ENCODE assay signal across 8 cellular contexts in genomic region chr17:42101513-42102292, GRCh38. TPM values are rescaled to one million over a fixed set of nuclear protein-coding genes. Genes with fewer than 3 reads are reported as not detected.
DNase-seq lines count a peak whose midpoint lies in the region; ATAC-seq and TF ChIP-seq lines count a peak whose summit lies in the region.

No MANE protein-coding gene starts in this region.

- intact Hi-C loops in activated naive CD4-positive, alpha-beta T cell treated with anti-CD3 and anti-CD28 coated beads for 36 hours (cut with micrococcal nuclease) = loop anchor here (1.0 kb wide), 2 partner anchors 34 to 76 kb away; no protein-coding TSS in a partner anchor
- intact Hi-C loops in head of caudate nucleus (cut with DNase I) = loop anchor here (5.0 kb wide), 1 partner anchor 74 kb away; no protein-coding TSS in a partner anchor

- no peaks in the 10 kb centered on the region for H3K9me3 ChIP-seq in HEK293 (ENCODE audit: control insufficient read depth, insufficient read depth, low read depth, low read length)
- H3K9me3 ChIP-seq in SJCRH30 (replicated peaks) = no peaks in the 10 kb centered on the region

- peaks cover 12% of the 10 kb centered on the region for H3K27me3 ChIP-seq in SJCRH30

- H3K36me3 Mint-ChIP-seq in activated naive CD4-positive, alpha-beta T cell treated with anti-CD3 and anti-CD28 coated beads for 36 hours (ENCODE audit: low read depth) = no peaks in the 10 kb centered on the region
- H3K36me3 Mint-ChIP-seq in progenitor cell of endocrine pancreas (ENCODE audit: insufficient read depth) = no peaks in the 10 kb centered on the region

- no peak overlapping the region for H3K27ac Mint-ChIP-seq in activated naive CD4-positive, alpha-beta T cell treated with anti-CD3 and anti-CD28 coated beads for 36 hours
- H3K27ac Mint-ChIP-seq in progenitor cell of endocrine pancreas = no peak overlapping the region

- ATAC-seq in GM21529 (IDR thresholded peaks at IDR 0.05; ENCODE audit: unreplicated experiment) (no peak), HG02870 (IDR thresholded peaks at IDR 0.05; ENCODE audit: unreplicated experiment) (no peak)

- CTCF ChIA-PET in HEK293 (lab: Yijun Ruan, JAX) = interaction anchor here (0.6 to 12.3 kb wide), 40 partner anchors 10 to 836 kb away, joined by 3 to 132 read pairs (median 4); partner anchors contain the start of genes DHX58, DNAJC7 and NKIRAS2
- CTCF ChIA-PET in activated naive CD4-positive, alpha-beta T cell treated with anti-CD3 and anti-CD28 coated beads for 36 hours (lab: Charles Lee) = interaction anchor here (0.6 to 2.7 kb wide), 17 partner anchors 8 to 139 kb away, joined by 3 to 12 read pairs (median 5); partner anchors contain the start of genes DHX58, KAT2A and NKIRAS2

- no peaks in the 10 kb centered on the region for H3K36me3 ChIP-seq in HEK293 (ENCODE audit: control insufficient read depth in 2 of 2, insufficient read depth in 1 of 2, low read length in 2 of 2)
- H3K36me3 ChIP-seq in SJCRH30 = no peaks in the 10 kb centered on the region

- peaks cover 12% of the 10 kb centered on the region for H3K27me3 Mint-ChIP-seq in activated naive CD4-positive, alpha-beta T cell treated with anti-CD3 and anti-CD28 coated beads for 36 hours (ENCODE audit: low read depth)
- peaks cover 69% of the 10 kb centered on the region for H3K27me3 Mint-ChIP-seq in progenitor cell of endocrine pancreas

- H3K27ac ChIP-seq in HEK293 (ENCODE audit: extremely low read depth, low read depth, low read length) (no peak overlapping the region), SJCRH30 (no peak overlapping the region)

- no peaks in the 10 kb centered on the region for H3K9me3 Mint-ChIP-seq in activated naive CD4-positive, alpha-beta T cell treated with anti-CD3 and anti-CD28 coated beads for 36 hours
- no peaks in the 10 kb centered on the region for H3K9me3 Mint-ChIP-seq in progenitor cell of endocrine pancreas (ENCODE audit: low read depth)

- no peak overlapping the region for H3K4me3 Mint-ChIP-seq in activated naive CD4-positive, alpha-beta T cell treated with anti-CD3 and anti-CD28 coated beads for 36 hours
- no peak overlapping the region for H3K4me3 Mint-ChIP-seq in progenitor cell of endocrine pancreas (ENCODE audit: low read depth)

- peaks cover 10% of the 10 kb centered on the region for H3K4me1 Mint-ChIP-seq in activated naive CD4-positive, alpha-beta T cell treated with anti-CD3 and anti-CD28 coated beads for 36 hours (ENCODE audit: low read depth)
- no peaks in the 10 kb centered on the region for H3K4me1 Mint-ChIP-seq in progenitor cell of endocrine pancreas (ENCODE audit: low read depth)

- DNase-seq in CD1c-positive myeloid dendritic cell (ENCODE audit: extremely low spot score) = peak; percentile 70
- DNase-seq in SJCRH30 = peak; percentile 86 to 93
- peak; percentile 83 for DNase-seq in activated naive CD4-positive, alpha-beta T cell treated with anti-CD3 and anti-CD28 coated beads for 36 hours
- peak in 41 of 42 donors; percentile 63 to 92 (median 79) for DNase-seq in head of caudate nucleus
- DNase-seq in progenitor cell of endocrine pancreas (ENCODE audit: low spot score, unreplicated experiment) = peak; percentile 78

- POLR2A ChIA-PET in HEK293 (lab: Yijun Ruan, JAX) = interaction anchor here (0.5 to 1.1 kb wide), 4 partner anchors 34 to 85 kb away, joined by 4 to 7 read pairs (median 4); no protein-coding TSS in a partner anchor

- TF ChIP-seq CTCF in HEK293 (tag by site-specific recombination; IDR thresholded peaks at IDR 0.05) = peak; percentile 69
- peak; percentile 78 for TF ChIP-seq CTCF in progenitor cell of endocrine pancreas (IDR thresholded peaks at IDR 0.05; ENCODE audit: unreplicated experiment)

- H3K4me1 ChIP-seq in HEK293 (ENCODE audit: control insufficient read depth, insufficient read depth, low read length) (no peaks in the 10 kb centered on the region; the same call in 1 of the 2 replicates), SJCRH30 (peaks cover 16% of the 10 kb centered on the region)

- H3K4me3 ChIP-seq in HEK293 (ENCODE audit: low read depth, low read length) (no peak overlapping the region), SJCRH30 (no peak overlapping the region)

TF ChIP-seq in HEK293, 187 proteins besides CTCF, POLR2A, EP300 and RAD21:
- TF ChIP-seq ZBTB21 (tag by site-specific recombination; IDR thresholded peaks at IDR 0.05) = no peak
- peak; percentile 36; the same call in 1 of the 2 replicates for TF ChIP-seq PATZ1 (tag by site-specific recombination; IDR thresholded peaks at IDR 0.05)
- peak; percentile 71 for TF ChIP-seq ZNF654 (tag by site-specific recombination; IDR thresholded peaks at IDR 0.05; ENCODE audit: low read depth)
- TF ChIP-seq ZNF324 (tag by site-specific recombination; IDR thresholded peaks at IDR 0.05) = no peak
- TF ChIP-seq ZNF221 (tag by site-specific recombination; IDR thresholded peaks at IDR 0.05; ENCODE audit: borderline replicate concordance) = no peak
- peak; percentile 74; the same call in 1 of the 2 replicates for TF ChIP-seq ZNF580 (tag by site-specific recombination; IDR thresholded peaks at IDR 0.05)
- no peak for TF ChIP-seq ZBTB17 (tag by site-specific recombination; IDR thresholded peaks at IDR 0.05)
- no peak for TF ChIP-seq YY1 (tag by site-specific recombination; IDR thresholded peaks at IDR 0.05)
- peak; percentile 31; the same call in 1 of the 2 replicates for TF ChIP-seq GLIS1 (tag by site-specific recombination; IDR thresholded peaks at IDR 0.05)
- no peak for TF ChIP-seq ZNF266 (tag by site-specific recombination; IDR thresholded peaks at IDR 0.05; ENCODE audit: low read depth)
- no peak for TF ChIP-seq ZNF623 (tag by site-specific recombination; IDR thresholded peaks at IDR 0.05)
- TF ChIP-seq ZNF670 (tag by site-specific recombination; IDR thresholded peaks at IDR 0.05; ENCODE audit: low read depth) = no peak
- peak; percentile 46; the same call in 1 of the 2 replicates for TF ChIP-seq ZNF2 (tag by site-specific recombination; IDR thresholded peaks at IDR 0.05)
- TF ChIP-seq KLF16 (tag by site-specific recombination; IDR thresholded peaks at IDR 0.05) = no peak

RNA-seq across cellular contexts. Expression of gene ZNF385C, which starts 3.4 kb away (rescaled TPM):
- total RNA-seq in SJCRH30 (2014; rRNA removed; shearing (Covaris generic)) = 1.3 and 1.5 TPM in 2 replicates
- under 1 TPM; 0.36 to 0.77 TPM for total RNA-seq in activated naive CD4-positive, alpha-beta T cell treated with anti-CD3 and anti-CD28 coated beads for 36 hours
- total RNA-seq in progenitor cell of endocrine pancreas = 2.7 TPM in 2 replicates

RNA-seq across cellular contexts. Expression of gene DHX58, which starts 10.8 kb away (rescaled TPM):
- 0.12 TPM in 1 of 2 replicates, not detected in the other for total RNA-seq in SJCRH30 (2014; rRNA removed; shearing (Covaris generic))
- 10 to 100 TPM; 44.4 to 46.3 TPM for total RNA-seq in activated naive CD4-positive, alpha-beta T cell treated with anti-CD3 and anti-CD28 coated beads for 36 hours
- total RNA-seq in progenitor cell of endocrine pancreas = 0.42 and 0.43 TPM in 2 replicates

RNA-seq across cellular contexts. Expression of gene KAT2A, which starts 19.5 kb away (rescaled TPM):
- total RNA-seq in SJCRH30 (2014; rRNA removed; shearing (Covaris generic)) = 23.5 and 27.2 TPM in 2 replicates
- total RNA-seq in activated naive CD4-positive, alpha-beta T cell treated with anti-CD3 and anti-CD28 coated beads for 36 hours = 10 to 100 TPM; 57.3 to 59.0 TPM
- 40.1 and 43.2 TPM in 2 replicates for total RNA-seq in progenitor cell of endocrine pancreas

RNA-seq across cellular contexts. Expression of gene HSPB9, which starts 20.9 kb away (rescaled TPM):
- total RNA-seq in SJCRH30 (2014; rRNA removed; shearing (Covaris generic)) = 0.28 and 0.32 TPM in 2 replicates
- total RNA-seq in activated naive CD4-positive, alpha-beta T cell treated with anti-CD3 and anti-CD28 coated beads for 36 hours = not detected
- 0.16 TPM in 1 of 2 replicates, not detected in the other for total RNA-seq in progenitor cell of endocrine pancreas

RNA-seq across cellular contexts. Expression of gene C17orf113, which starts 51.3 kb away (rescaled TPM):
- 0.18 and 0.49 TPM in 2 replicates for total RNA-seq in SJCRH30 (2014; rRNA removed; shearing (Covaris generic))
- total RNA-seq in activated naive CD4-positive, alpha-beta T cell treated with anti-CD3 and anti-CD28 coated beads for 36 hours = under 1 TPM; 0.20 to 0.31 TPM
- 3.2 and 3.7 TPM in 2 replicates for total RNA-seq in progenitor cell of endocrine pancreas

Comparison
In these comparisons a context has a peak if more than half of its experiments do, and no peak if none do; other contexts are left out.
1. RNA of gene DHX58, which starts 10.8 kb away (total RNA-seq): 44.4 to 46.3 TPM in activated naive CD4-positive, alpha-beta T cell treated with anti-CD3 and anti-CD28 coated beads for 36 hours; 0.42 to 0.43 TPM in progenitor cell of endocrine pancreas and 0.12 TPM in SJCRH30; every median in the first group is over 10 times any median in the second.
2. Peak in every context shown above with its lines, with median percentiles within 50 percentile points of each other: DNase-seq.